ENCODE assay signal across 10 cellular contexts in genomic region chr11:120709808-120710207, GRCh38.
DNase-seq lines count a peak whose midpoint lies in the region; ATAC-seq lines count a peak whose summit lies in the region.
"Had no signal": no experiment of that assay in that cellular context is flagged by ENCODE, and none has a peak within 500 bp of the region (broad histone marks: within the 10 kb centered on the region; RNA-seq: fewer than 3 reads in every experiment).

No MANE protein-coding gene starts in this region.

- peaks cover 100% of the 10 kb centered on the region for H3K4me1 ChIP-seq in BLaER1
- H3K4me1 ChIP-seq in NT2/D1 (ENCODE audit: insufficient read depth, insufficient read length): peaks cover 7% of the 10 kb centered on the region

- DNase-seq in NT2/D1 (ENCODE audit: low read depth, low spot score): no peak
- DNase-seq in GM19240 (ENCODE audit: insufficient read length, low spot score): no peak
- no peak for DNase-seq in naive thymus-derived CD8-positive, alpha-beta T cell
- no peak for DNase-seq in DMS114 treated with DMSO at 0.1 percent for 48 hours (lab: John Stamatoyannopoulos, UW; ENCODE audit: unreplicated experiment)
- no peak for DNase-seq in T-helper 9 cell
- DNase-seq: activated CD4-positive, alpha-beta T cell treated with anti-CD3 and anti-CD28 coated beads, Interleukin-2, amount 50 U/mL, for 48 hours had no signal

- H3K9ac ChIP-seq in BLaER1: peak overlapping the region; percentile 50; the same call in 1 of the 2 replicates
- H3K9ac ChIP-seq in NT2/D1 (ENCODE audit: insufficient read length, low read depth): peak overlapping the region; percentile 5

- ATAC-seq in GM19372 (IDR thresholded peaks at IDR 0.05; ENCODE audit: low read depth, unreplicated experiment) (peak; percentile 86), HG02870 (IDR thresholded peaks at IDR 0.05; ENCODE audit: unreplicated experiment) (peak; percentile 97)
- ATAC-seq in naive thymus-derived CD8-positive, alpha-beta T cell: no peak

- H3K4me3 ChIP-seq in BLaER1 (no peak overlapping the region), NT2/D1 (ENCODE audit: insufficient read length, low read depth) (no peak overlapping the region)
- H3K4me3 ChIP-seq: adrenal gland had no signal

- H3K4me3 Mint-ChIP-seq in naive thymus-derived CD8-positive, alpha-beta T cell: no peak overlapping the region

- H3K36me3 Mint-ChIP-seq in naive thymus-derived CD8-positive, alpha-beta T cell: peaks cover 0 to 24% (median 0%) of the 10 kb centered on the region in 3 donors

- H3K27me3 ChIP-seq in BLaER1: no peaks in the 10 kb centered on the region
- H3K27me3 ChIP-seq in NT2/D1 (ENCODE audit: insufficient read depth, insufficient read length): peaks cover 24% of the 10 kb centered on the region
- H3K27me3 ChIP-seq: adrenal gland had no signal

- H3K9me3 ChIP-seq in BLaER1 (peaks cover 5% of the 10 kb centered on the region; the same call in 1 of the 2 replicates), NT2/D1 (ENCODE audit: insufficient read depth, low read length) (no peaks in the 10 kb centered on the region)
- H3K9me3 ChIP-seq: adrenal gland had no signal

- peak overlapping the region; percentile 84 for H3K27ac ChIP-seq in BLaER1

- H3K27ac Mint-ChIP-seq in naive thymus-derived CD8-positive, alpha-beta T cell: peak overlapping the region in 1 of 10 donors; percentile 70

- H3K4me1 Mint-ChIP-seq in naive thymus-derived CD8-positive, alpha-beta T cell: peaks cover 0 to 4% (median 0%) of the 10 kb centered on the region in 4 donors

- H3K36me3 ChIP-seq in BLaER1 (no peaks in the 10 kb centered on the region), NT2/D1 (ENCODE audit: insufficient read depth, insufficient read length, low read length) (no peaks in the 10 kb centered on the region)
- H3K36me3 ChIP-seq: adrenal gland had no signal

- POLR2A ChIA-PET in naive thymus-derived CD8-positive, alpha-beta T cell (lab: Charles Lee): no interaction called here

- peaks cover 3 to 28% (median 13%) of the 10 kb centered on the region in 5 donors for H3K27me3 Mint-ChIP-seq in naive thymus-derived CD8-positive, alpha-beta T cell

- peaks cover 0 to 33% (median 9%) of the 10 kb centered on the region in 9 donors for H3K9me3 Mint-ChIP-seq in naive thymus-derived CD8-positive, alpha-beta T cell

- no peaks in the 10 kb centered on the region for H4K20me1 ChIP-seq in BLaER1

- H3K4me2 ChIP-seq in BLaER1: peak overlapping the region; percentile 87

Comparison
In these comparisons a context has a peak if more than half of its experiments do, and no peak if none do; other contexts are left out.
1. ATAC-seq: peak in GM19372 (single experiment) and HG02870 (single experiment); none in naive thymus-derived CD8-positive, alpha-beta T cell (0 of 2).